ENCODE assay signal across 8 cellular contexts in genomic region chr19:46404039-46404883, GRCh38. TPM values are rescaled to one million over a fixed set of nuclear protein-coding genes. Genes with fewer than 3 reads are reported as not detected.
DNase-seq lines count a peak whose midpoint lies in the region; ATAC-seq, FAIRE-seq and TF ChIP-seq lines count a peak whose summit lies in the region.

No MANE protein-coding gene starts in this region.

- H3K27ac Mint-ChIP-seq in activated naive CD4-positive, alpha-beta T cell treated with anti-CD3 and anti-CD28 coated beads, Interleukin-2, amount 10 ng/mL, durations not matched to agents 7 days and 5 days = peak overlapping the region; percentile 55
- peak overlapping the region in 1 of 2 donors; percentile 75 for H3K27ac Mint-ChIP-seq in stimulated activated naive CD8-positive, alpha-beta T cell treated with anti-CD3 and anti-CD28 coated beads, Interleukin-15, amount 100 ng/mL, for 72 hours

- H3K27me3 Mint-ChIP-seq in activated naive CD4-positive, alpha-beta T cell treated with anti-CD3 and anti-CD28 coated beads, Interleukin-2, amount 10 ng/mL, durations not matched to agents 7 days and 5 days = peaks cover 90% of the 10 kb centered on the region
- peaks cover 85% of the 10 kb centered on the region for H3K27me3 Mint-ChIP-seq in stimulated activated naive CD8-positive, alpha-beta T cell treated with anti-CD3 and anti-CD28 coated beads, Interleukin-15, amount 100 ng/mL, for 72 hours

- TF ChIP-seq CTCF in bronchial epithelial cell (IDR thresholded peaks at IDR 0.05; ENCODE audit: insufficient read depth, low read length, severe bottlenecking) = peak; percentile 6

- H3K27me3 ChIP-seq in bronchial epithelial cell (ENCODE audit: control insufficient read depth, insufficient read depth, low read length) = no peaks in the 10 kb centered on the region

- ATAC-seq in stimulated activated naive CD8-positive, alpha-beta T cell treated with anti-CD3 and anti-CD28 coated beads, Interleukin-15, amount 100 ng/mL, for 72 hours = peak; percentile 39
- no peak for ATAC-seq in HG02852 (IDR thresholded peaks at IDR 0.05; ENCODE audit: unreplicated experiment)

- no peak for DNase-seq in activated naive CD4-positive, alpha-beta T cell treated with anti-CD3 and anti-CD28 coated beads, Interleukin-2, amount 10 ng/mL, durations not matched to agents 7 days and 5 days
- no peak for DNase-seq in activated naive CD4-positive, alpha-beta T cell treated with Interleukin-2 at 50 U/mL for 16 hours
- DNase-seq in bronchial epithelial cell (ENCODE audit: low read depth) (no peak), kidney tubule cell (ENCODE audit: low spot score) (peak; percentile 75), kidney glomerular epithelial cell (lab: John Stamatoyannopoulos, UW) (no peak), RPMI8226 (no peak)
- DNase-seq in stimulated activated naive CD8-positive, alpha-beta T cell treated with anti-CD3 and anti-CD28 coated beads, Interleukin-15, amount 100 ng/mL, for 72 hours = no peak

- H3K36me3 ChIP-seq in bronchial epithelial cell (ENCODE audit: control insufficient read depth, insufficient read depth, low read length) = no peaks in the 10 kb centered on the region

- peaks cover 2% of the 10 kb centered on the region for H3K36me3 Mint-ChIP-seq in activated naive CD4-positive, alpha-beta T cell treated with anti-CD3 and anti-CD28 coated beads, Interleukin-2, amount 10 ng/mL, durations not matched to agents 7 days and 5 days

- H3K9me3 Mint-ChIP-seq in activated naive CD4-positive, alpha-beta T cell treated with anti-CD3 and anti-CD28 coated beads, Interleukin-2, amount 10 ng/mL, durations not matched to agents 7 days and 5 days = no peaks in the 10 kb centered on the region
- no peaks in the 10 kb centered on the region for H3K9me3 Mint-ChIP-seq in stimulated activated naive CD8-positive, alpha-beta T cell treated with anti-CD3 and anti-CD28 coated beads, Interleukin-15, amount 100 ng/mL, for 72 hours

- H3K4me1 Mint-ChIP-seq in activated naive CD4-positive, alpha-beta T cell treated with anti-CD3 and anti-CD28 coated beads, Interleukin-2, amount 10 ng/mL, durations not matched to agents 7 days and 5 days = peaks cover 13% of the 10 kb centered on the region
- peaks cover 33% of the 10 kb centered on the region for H3K4me1 Mint-ChIP-seq in stimulated activated naive CD8-positive, alpha-beta T cell treated with anti-CD3 and anti-CD28 coated beads, Interleukin-15, amount 100 ng/mL, for 72 hours

- H3K4me3 ChIP-seq in bronchial epithelial cell (ENCODE audit: low read depth, low read length) = peak overlapping the region; percentile 40

- no peak for FAIRE-seq in bronchial epithelial cell (lab: Jason Lieb, UNC)

- no peak overlapping the region for H3K4me3 Mint-ChIP-seq in activated naive CD4-positive, alpha-beta T cell treated with anti-CD3 and anti-CD28 coated beads, Interleukin-2, amount 10 ng/mL, durations not matched to agents 7 days and 5 days
- peak overlapping the region; percentile 71 to 72 for H3K4me3 Mint-ChIP-seq in stimulated activated naive CD8-positive, alpha-beta T cell treated with anti-CD3 and anti-CD28 coated beads, Interleukin-15, amount 100 ng/mL, for 72 hours

- CTCF ChIA-PET in activated naive CD4-positive, alpha-beta T cell treated with anti-CD3 and anti-CD28 coated beads, Interleukin-2, amount 10 ng/mL, durations not matched to agents 7 days and 5 days (lab: Charles Lee) = interaction anchor here (0.6 to 5.0 kb wide), 5 partner anchors 57 to 108 kb away, joined by 3 to 30 read pairs (median 6); partner anchors contain the start of gene PPP5C

RNA-seq across cellular contexts. Expression of gene CCDC8, which starts 9.1 kb away (rescaled TPM):
- total RNA-seq in bronchial epithelial cell = 4.7 and 10.3 TPM in 2 replicates

RNA-seq across cellular contexts. Expression of gene PNMA8C, which starts 24.5 kb away (rescaled TPM):
- total RNA-seq in bronchial epithelial cell = not detected in 2 replicates

RNA-seq across cellular contexts. Expression of gene PPP5C, which starts 57.4 kb away (rescaled TPM):
- 31.3 and 45.2 TPM in 2 replicates for total RNA-seq in bronchial epithelial cell
